In the genomic region with DNA sequence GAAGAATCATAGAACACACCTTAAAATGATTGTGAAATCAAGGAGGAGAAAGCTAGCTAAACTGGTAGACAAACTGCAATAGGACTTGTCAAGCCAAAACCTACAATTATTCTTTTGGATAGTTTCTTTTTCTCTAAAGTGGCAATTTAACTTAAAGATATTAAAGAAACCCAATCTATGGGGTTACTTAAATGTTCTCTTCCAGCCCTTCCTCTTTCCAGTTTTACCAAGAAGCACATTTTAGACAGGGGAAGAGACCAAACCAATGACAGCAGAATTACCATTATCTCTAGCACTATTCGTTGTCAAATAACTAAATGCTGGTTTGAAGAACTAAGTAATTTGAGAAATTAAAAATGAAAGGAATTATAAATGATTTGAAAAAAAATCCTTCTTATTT, we compare ENCODE assay signal across 8 cellular contexts. TPM values are rescaled to one million over a fixed set of nuclear protein-coding genes. Genes with fewer than 3 reads are reported as not detected.
DNase-seq lines count a peak whose midpoint lies in the region; ATAC-seq and TF ChIP-seq lines count a peak whose summit lies in the region.

No MANE protein-coding gene starts in this region.

- H3K36me3 ChIP-seq in right lobe of liver (no peaks in the 10 kb centered on the region), upper lobe of right lung (no peaks in the 10 kb centered on the region)

- DNase-seq in activated naive CD4-positive, alpha-beta T cell (lab: John Stamatoyannopoulos, UW) = no peak
- DNase-seq in activated naive CD8-positive, alpha-beta T cell treated with anti-CD3 and anti-CD28 coated beads for 36 hours = no peak
- DNase-seq in right lobe of liver (no peak), upper lobe of right lung (no peak)

- H3K9me3 Mint-ChIP-seq in activated naive CD4-positive, alpha-beta T cell treated with anti-CD3 and anti-CD28 coated beads, Interleukin-2, amount 50 U/mL, for 24 hours = no peaks in the 10 kb centered on the region
- no peaks in the 10 kb centered on the region for H3K9me3 Mint-ChIP-seq in activated naive CD8-positive, alpha-beta T cell treated with anti-CD3 and anti-CD28 coated beads for 36 hours

- H3K27me3 ChIP-seq in right lobe of liver (no peaks in the 10 kb centered on the region), upper lobe of right lung (no peaks in the 10 kb centered on the region)

- H3K27ac ChIP-seq in right lobe of liver (peak overlapping the region; percentile 87 to 97 (median 88)), upper lobe of right lung (peak overlapping the region; percentile 96)

- WGBS in right lobe of liver (ENCODE audit: insufficient coverage, low coverage, low lambda C conversion rate, missing lambda C conversion rate) = 3% methylated on average over 1 of the region's 1 CpG

- ATAC-seq in right lobe of liver = no peak
- ATAC-seq in upper lobe of right lung = no peak
- ATAC-seq in GM21381 (IDR thresholded peaks at IDR 0.05; ENCODE audit: unreplicated experiment) = no peak
- ATAC-seq in GM18867 (IDR thresholded peaks at IDR 0.05; ENCODE audit: unreplicated experiment) = no peak
- ATAC-seq in GM21786 (IDR thresholded peaks at IDR 0.05; ENCODE audit: unreplicated experiment) = no peak

- TF ChIP-seq POLR2A in right lobe of liver (IDR thresholded peaks at IDR 0.05) = no peak

- intact Hi-C loops in right lobe of liver (cut with DNase I) (no loop called here), upper lobe of right lung (cut with DNase I) (no loop called here)

- peak overlapping the region; percentile 99 for H3K4me3 Mint-ChIP-seq in activated naive CD4-positive, alpha-beta T cell treated with anti-CD3 and anti-CD28 coated beads, Interleukin-2, amount 50 U/mL, for 24 hours
- H3K4me3 Mint-ChIP-seq in activated naive CD8-positive, alpha-beta T cell treated with anti-CD3 and anti-CD28 coated beads for 36 hours = peak overlapping the region; percentile 99

- peaks cover 51% of the 10 kb centered on the region for H3K4me1 Mint-ChIP-seq in activated naive CD4-positive, alpha-beta T cell treated with anti-CD3 and anti-CD28 coated beads, Interleukin-2, amount 50 U/mL, for 24 hours
- peaks cover 40% of the 10 kb centered on the region for H3K4me1 Mint-ChIP-seq in activated naive CD8-positive, alpha-beta T cell treated with anti-CD3 and anti-CD28 coated beads for 36 hours

- H3K4me3 ChIP-seq in right lobe of liver = peak overlapping the region; percentile 59 to 66 (median 64)
- peak overlapping the region; percentile 78 for H3K4me3 ChIP-seq in upper lobe of right lung

- no peak for TF ChIP-seq CTCF in right lobe of liver (IDR thresholded peaks at IDR 0.05)
- no peak for TF ChIP-seq CTCF in upper lobe of right lung (IDR thresholded peaks at IDR 0.05)

- no peaks in the 10 kb centered on the region for H3K9me3 ChIP-seq in right lobe of liver
- no peaks in the 10 kb centered on the region for H3K9me3 ChIP-seq in upper lobe of right lung

- peak overlapping the region; percentile 99 for H3K27ac Mint-ChIP-seq in activated naive CD4-positive, alpha-beta T cell treated with anti-CD3 and anti-CD28 coated beads, Interleukin-2, amount 50 U/mL, for 24 hours
- peak overlapping the region; percentile 100 for H3K27ac Mint-ChIP-seq in activated naive CD8-positive, alpha-beta T cell treated with anti-CD3 and anti-CD28 coated beads for 36 hours

- H3K4me1 ChIP-seq in right lobe of liver (peaks cover 0 to 20% (median 0%) of the 10 kb centered on the region in 4 donors), upper lobe of right lung (peaks cover 16% of the 10 kb centered on the region)

- H3K36me3 Mint-ChIP-seq in activated naive CD4-positive, alpha-beta T cell treated with anti-CD3 and anti-CD28 coated beads, Interleukin-2, amount 50 U/mL, for 24 hours = peaks cover 7% of the 10 kb centered on the region
- peaks cover 26% of the 10 kb centered on the region for H3K36me3 Mint-ChIP-seq in activated naive CD8-positive, alpha-beta T cell treated with anti-CD3 and anti-CD28 coated beads for 36 hours

- no peaks in the 10 kb centered on the region for H3K27me3 Mint-ChIP-seq in activated naive CD4-positive, alpha-beta T cell treated with anti-CD3 and anti-CD28 coated beads, Interleukin-2, amount 50 U/mL, for 24 hours
- no peaks in the 10 kb centered on the region for H3K27me3 Mint-ChIP-seq in activated naive CD8-positive, alpha-beta T cell treated with anti-CD3 and anti-CD28 coated beads for 36 hours

RNA-seq across cellular contexts. Expression of gene SLC16A7, which starts 0.7 kb away (rescaled TPM):
- total RNA-seq in activated naive CD8-positive, alpha-beta T cell treated with anti-CD3 and anti-CD28 coated beads for 36 hours = 10 to 100 TPM; 22.7 to 27.6 TPM
- 10 to 100 TPM; 11.3 to 25.1 (median 20.5) TPM for total RNA-seq in right lobe of liver
- total RNA-seq in upper lobe of right lung = 26.0 TPM
